Comparison of ENCODE assay signal across 15 cellular contexts in the genomic region with DNA sequence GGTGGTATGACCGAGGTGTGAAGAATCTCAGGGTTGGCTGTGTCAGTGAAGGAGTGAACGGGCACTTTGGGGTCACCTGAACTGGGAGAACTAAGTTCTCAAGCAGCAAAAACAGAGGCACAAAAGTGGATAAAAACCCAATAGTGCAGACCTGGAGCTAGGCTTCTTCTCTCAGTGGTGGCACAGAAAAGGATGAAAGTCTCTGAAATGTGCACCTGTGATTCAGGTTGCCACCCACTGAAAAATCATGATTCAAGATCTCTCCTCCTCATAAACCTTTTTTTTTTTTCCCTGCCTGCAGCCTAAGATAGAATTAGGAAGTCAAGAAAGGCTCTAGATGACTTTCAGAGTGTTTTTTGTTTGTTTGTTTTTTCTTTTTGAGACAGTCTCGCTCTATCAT.
"Had no signal": no experiment of that assay in that cellular context is flagged by ENCODE, and none has a peak within 500 bp of the region (broad histone marks: within the 10 kb centered on the region; RNA-seq: fewer than 3 reads in every experiment).

No MANE protein-coding gene starts in this region.

- H2AFZ ChIP-seq: PC-9 had no signal

- H3K27ac ChIP-seq: PC-9, Peyer's patch, SJCRH30 had no signal

- ATAC-seq: HepG2, Right ventricle myocardium inferior had no signal

- H3K27me3 ChIP-seq: MG63, Peyer's patch, SJCRH30 had no signal

- H3K4me2 ChIP-seq: PC-9 had no signal

- H3K4me3 ChIP-seq: MG63, PC-9, Peyer's patch, SJCRH30 had no signal

- H3K9me3 ChIP-seq: MG63, Peyer's patch, SJCRH30 had no signal

- DNase-seq: IMR-90, MG63, NCI-H1092, NCI-H1105 treated with DMSO at 0.1 percent for 48 hours, NCI-H1930, NCI-H2107, NCI-H524, NCI-H526 treated with DMSO at 0.1 percent for 48 hours, NCI-H748 treated with DMSO at 0.1 percent for 48 hours, PC-9, Peyer's patch, SHP77 treated with DMSO at 0.1 percent for 48 hours, SJCRH30 had no signal

- H3K4me1 ChIP-seq: Peyer's patch had no signal

- H3K36me3 ChIP-seq: MG63, Peyer's patch, SJCRH30 had no signal
